8 cellular contexts compared by ENCODE assay signal in genomic region chr12:44875954-44876553, GRCh38. TPM values are rescaled to one million over a fixed set of nuclear protein-coding genes. Genes with fewer than 3 reads are reported as not detected.
DNase-seq lines count a peak whose midpoint lies in the region; ATAC-seq and TF ChIP-seq lines count a peak whose summit lies in the region.

Gene NELL2 (minus strand): TSS chr12:44876315. CDS start chr12:44875869, 446 bp downstream.

- peaks cover 0 to 13% of the 10 kb centered on the region in 2 donors for H3K4me1 ChIP-seq in thyroid gland

- H3K4me3 ChIP-seq in fibroblast of villous mesenchyme (ENCODE audit: low read depth, low read length) (peak within 1 kb of the TSS; percentile 46), thyroid gland (replicated peaks in 1 of 3) (peak within 1 kb of the TSS; percentile 8 to 54 (median 50))

- no peaks in the 10 kb centered on the region for H3K27me3 ChIP-seq in thyroid gland

- peak; percentile 39 for ATAC-seq in HG03103 (IDR thresholded peaks at IDR 0.05; ENCODE audit: low read depth, unreplicated experiment)
- ATAC-seq in omental fat pad (ENCODE audit: low FRiP score) = peak; percentile 88
- ATAC-seq in GM21423 (IDR thresholded peaks at IDR 0.05; ENCODE audit: unreplicated experiment) = no peak

- WGBS in thyroid gland, 2 donors = 1% methylated on average over 32 to 33 of the region's 54 CpGs

- no peaks in the 10 kb centered on the region for H3K9me3 ChIP-seq in thyroid gland

- intact Hi-C loops in thyroid gland (cut with DNase I) = no loop called here

- DNase-seq in Daoy (ENCODE audit: low read depth) = peak; percentile 82
- DNase-seq in RPMI7951 (ENCODE audit: low read depth) = peak; percentile 29
- peak; percentile 38 for DNase-seq in activated gamma-delta T cell (lab: John Stamatoyannopoulos, UW)
- no peak for DNase-seq in fibroblast of villous mesenchyme (ENCODE audit: low read depth)
- DNase-seq in omental fat pad (ENCODE audit: low spot score) = no peak
- DNase-seq in thyroid gland = peak; percentile 51 to 62

- no peaks in the 10 kb centered on the region for H3K36me3 ChIP-seq in thyroid gland

- no peak within 1 kb of the TSS for H3K27ac ChIP-seq in thyroid gland

- no peak for TF ChIP-seq CTCF in fibroblast of villous mesenchyme (IDR thresholded peaks at IDR 0.05; ENCODE audit: insufficient read depth, low read depth, low read length)
- no peak for TF ChIP-seq CTCF in omental fat pad (IDR thresholded peaks at IDR 0.05)
- no peak for TF ChIP-seq CTCF in thyroid gland (IDR thresholded peaks at IDR 0.05)

- no peak for TF ChIP-seq POLR2A in thyroid gland (IDR thresholded peaks at IDR 0.05)

RNA-seq across cellular contexts. Expression of gene NELL2, which starts in this region (rescaled TPM):
- total RNA-seq in Daoy (2014; rRNA removed; shearing (Covaris generic)) = 19.9 and 28.0 TPM in 2 replicates
- under 0.01 and 1.1 TPM in 2 replicates for total RNA-seq in RPMI7951 (2014; rRNA removed; shearing (Covaris generic))
- total RNA-seq in fibroblast of villous mesenchyme (0.86 TPM in 1 of 2 replicates, not detected in the other), omental fat pad (10 to 100 TPM in 2 of 4 donors, 1 to 10 TPM in 2; 1.1 to 22.9 (median 15.6) TPM), thyroid gland (10 to 100 TPM; 22.2 to 32.0 (median 26.5) TPM)

Comparison
In these comparisons a context has a peak if more than half of its experiments do, and no peak if none do; other contexts are left out.
1. DNase-seq: peak in Daoy (single experiment), RPMI7951 (single experiment), activated gamma-delta T cell (single experiment) and thyroid gland (2 of 2); none in fibroblast of villous mesenchyme (single experiment) and omental fat pad (single experiment).